ENCODE assay signal across 18 cellular contexts in genomic region chr20:25485872-25486271, GRCh38.
"Had no signal": no experiment of that assay in that cellular context is flagged by ENCODE, and none has a peak within 500 bp of the region (broad histone marks: within the 10 kb centered on the region; RNA-seq: fewer than 3 reads in every experiment).

No MANE protein-coding gene starts in this region.

- H3K4me3 Mint-ChIP-seq: stimulated activated memory B cell treated with anti-CD40 and anti-IgM and Interleukin-4, amounts not matched to agents 10 μg/mL and 1 μg/mL and 100 μg/mL, for 72 hours; stimulated activated naive CD8-positive, alpha-beta T cell treated with anti-CD3 and anti-CD28 coated beads, Interleukin-15, Interleukin-2, amounts not matched to agents 100 ng/mL and 50 ng/mL, for 24 hours had no signal

- H3K4me3 ChIP-seq: esophagus squamous epithelium, gastroesophageal sphincter, mucosa of descending colon, psoas muscle, right lobe of liver, tibial artery, upper lobe of left lung, uterus had no signal

- H3K9me3 ChIP-seq: esophagus squamous epithelium, gastroesophageal sphincter, mucosa of descending colon, neutrophil, psoas muscle, right lobe of liver, tibial artery, upper lobe of left lung, uterus had no signal

- H3K9me3 Mint-ChIP-seq: stimulated activated memory B cell treated with anti-CD40 and anti-IgM and Interleukin-4, amounts not matched to agents 10 μg/mL and 1 μg/mL and 100 μg/mL, for 72 hours; stimulated activated naive CD8-positive, alpha-beta T cell treated with anti-CD3 and anti-CD28 coated beads, Interleukin-15, Interleukin-2, amounts not matched to agents 100 ng/mL and 50 ng/mL, for 24 hours had no signal

- H3K4me1 ChIP-seq: gastroesophageal sphincter, psoas muscle, right lobe of liver, tibial artery, upper lobe of left lung, uterus had no signal

- ATAC-seq: gastroesophageal sphincter; left lobe of liver; mucosa of descending colon; psoas muscle; stimulated activated memory B cell treated with anti-CD40 and anti-IgM and Interleukin-4, amounts not matched to agents 10 μg/mL and 1 μg/mL and 100 μg/mL, for 72 hours had no signal

- FAIRE-seq: endometrium had no signal

- H3K27ac ChIP-seq: gastroesophageal sphincter, neutrophil, psoas muscle, right lobe of liver, tibial artery, upper lobe of left lung, uterus had no signal

- H3K36me3 ChIP-seq: neutrophil, uterus had no signal

- H3K27ac Mint-ChIP-seq: stimulated activated memory B cell treated with anti-CD40 and anti-IgM and Interleukin-4, amounts not matched to agents 10 μg/mL and 1 μg/mL and 100 μg/mL, for 72 hours; stimulated activated naive CD8-positive, alpha-beta T cell treated with anti-CD3 and anti-CD28 coated beads, Interleukin-15, Interleukin-2, amounts not matched to agents 100 ng/mL and 50 ng/mL, for 24 hours had no signal

- DNase-seq: effector memory CD4-positive, alpha-beta T cell; esophagus squamous epithelium; islet precursor cell; mucosa of descending colon; naive thymus-derived CD8-positive, alpha-beta T cell; psoas muscle; retina; right lobe of liver; stimulated activated CD4-positive, alpha-beta T cell treated with anti-CD3 and anti-CD28 coated beads, Interleukin-4, amount 100 ng/mL, for 1 hour; tibial artery; uterus had no signal

- H3K27me3 ChIP-seq: esophagus squamous epithelium, gastroesophageal sphincter, right lobe of liver, tibial artery, upper lobe of left lung, uterus had no signal

- H3K36me3 Mint-ChIP-seq: stimulated activated memory B cell treated with anti-CD40 and anti-IgM and Interleukin-4, amounts not matched to agents 10 μg/mL and 1 μg/mL and 100 μg/mL, for 72 hours had no signal
